ENCODE assay signal across 9 cellular contexts in the genomic region with DNA sequence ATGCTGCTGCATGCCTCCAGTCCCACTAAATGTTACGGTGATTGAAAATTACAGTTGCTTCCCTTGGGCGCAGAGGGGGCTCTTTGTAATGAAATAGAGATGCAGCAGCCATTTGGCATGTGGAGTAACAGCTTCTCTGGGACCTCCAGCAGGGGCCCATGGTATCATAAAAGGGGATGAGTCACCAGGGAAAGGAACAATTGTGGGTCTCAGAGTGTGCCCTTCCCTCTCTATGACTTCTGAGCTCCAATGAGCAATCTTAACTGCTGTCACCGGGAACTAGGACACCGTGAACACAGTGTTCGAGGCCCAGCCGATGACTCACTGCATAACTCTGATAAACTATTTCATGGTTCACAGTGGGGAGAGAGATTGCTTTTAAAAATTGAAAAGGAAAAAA.
DNase-seq lines count a peak whose midpoint lies in the region; ATAC-seq and TF ChIP-seq lines count a peak whose summit lies in the region.
"Had no signal": no experiment of that assay in that cellular context is flagged by ENCODE, and none has a peak within 500 bp of the region (broad histone marks: within the 10 kb centered on the region; RNA-seq: fewer than 3 reads in every experiment).

No MANE protein-coding gene starts in this region.

- H3K27ac ChIP-seq in A673 (ENCODE audit: low read depth, low read length, poor library complexity, severe bottlenecking), result no peak overlapping the region

- H3K9me3 ChIP-seq in A673 (ENCODE audit: low read depth, low read length, poor library complexity, severe bottlenecking), result no peaks in the 10 kb centered on the region

- POLR2A ChIA-PET in A673 (lab: Charles Lee; ENCODE audit: low non-redundant PET), result no interaction called here

- no peaks in the 10 kb centered on the region for H3K27me3 ChIP-seq in A673 (replicated peaks; ENCODE audit: insufficient read depth, low read depth, low read length, poor library complexity)

- intact Hi-C loops in A673 (cut with micrococcal nuclease; ENCODE audit: unreplicated experiment), result no loop called here

- no peak overlapping the region for H3K4me3 ChIP-seq in A673 (ENCODE audit: low read depth, low read length, poor library complexity, severe bottlenecking)

- ATAC-seq in GM18870 (IDR thresholded peaks at IDR 0.05; ENCODE audit: unreplicated experiment), result no peak

- TF ChIP-seq CTCF in A673 (conservative IDR thresholded peaks at IDR 0.05; ENCODE audit: low read depth, low read length), result no peak

- BruUV-seq in A673 (replicated peaks; lab: Mats Ljungman, UMichigan), result no TSS peak

- DNase-seq in A673 (ENCODE audit: low spot score) (peak; percentile 95), HK-2 (ENCODE audit: unreplicated experiment) (peak; percentile 59), amniotic stem cell (lab: John Stamatoyannopoulos, UW) (peak; percentile 3), iPS DF 4.7 (ENCODE audit: extremely low read depth, low spot score) (peak; percentile 22), NCI-H446 treated with DMSO at 0.1 percent for 48 hours (lab: John Stamatoyannopoulos, UW) (no peak)
- no peak for DNase-seq in activated naive CD4-positive, alpha-beta T cell (lab: John Stamatoyannopoulos, UW)
- DNase-seq in stimulated activated CD4-positive, alpha-beta T cell treated with anti-CD3 and anti-CD28 coated beads, Interleukin-2, amount 100 ng/mL, for 24 hours, result no peak
- DNase-seq: naive B cell had no signal

- peaks cover 15% of the 10 kb centered on the region for H3K4me1 ChIP-seq in A673 (ENCODE audit: insufficient read depth, low read length, poor library complexity, severe bottlenecking)

- CTCF ChIA-PET in A673 (lab: Charles Lee), result interaction anchor here (1.0 kb wide), 1 partner anchor 16 kb away, joined by 6 read pairs; no protein-coding TSS in a partner anchor

- H3K36me3 ChIP-seq in A673 (ENCODE audit: insufficient read depth, low read length, poor library complexity, severe bottlenecking), result no peaks in the 10 kb centered on the region

Comparison
In these comparisons a context has a peak if more than half of its experiments do, and no peak if none do; other contexts are left out.
1. DNase-seq: peak in A673 (single experiment), HK-2 (single experiment), amniotic stem cell (single experiment) and iPS DF 4.7 (single experiment); none in NCI-H446 treated with DMSO at 0.1 percent for 48 hours (single experiment), activated naive CD4-positive, alpha-beta T cell (0 of 4) and stimulated activated CD4-positive, alpha-beta T cell treated with anti-CD3 and anti-CD28 coated beads, Interleukin-2, amount 100 ng/mL, for 24 hours (0 of 2).